8 cellular contexts compared by ENCODE assay signal in the genomic region with DNA sequence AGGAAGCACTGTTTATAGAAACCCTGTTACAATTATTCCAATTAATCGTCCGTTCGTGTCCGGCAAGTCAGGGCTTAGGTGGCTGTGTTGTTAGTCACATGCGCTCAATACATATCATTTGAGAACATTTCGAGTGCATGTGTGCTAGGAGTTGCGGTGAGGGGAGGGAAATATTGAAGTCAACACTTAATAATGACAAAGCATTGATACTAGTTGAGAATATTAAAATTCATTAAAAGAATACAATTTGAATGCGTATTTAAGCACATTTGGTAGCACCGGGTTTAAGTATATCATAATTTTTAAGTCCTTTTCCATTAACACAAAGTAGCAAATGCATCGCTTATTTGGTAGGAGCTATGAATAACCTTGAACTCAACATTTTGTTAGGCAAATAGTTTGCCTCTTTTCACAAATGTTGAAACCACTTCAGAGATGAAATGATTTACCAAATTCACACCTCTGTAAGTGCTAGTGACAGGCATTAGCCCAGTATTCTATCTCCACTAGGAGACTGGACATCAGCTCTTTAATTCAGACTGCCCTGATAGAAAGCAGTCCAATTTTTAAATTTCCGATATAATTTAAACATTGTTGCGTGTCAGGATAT. TPM values are rescaled to one million over a fixed set of nuclear protein-coding genes. Genes with fewer than 3 reads are reported as not detected.
A peak's percentile ranks its signal among the peaks of the same experiment; 100 is the strongest.
DNase-seq lines count a peak whose midpoint lies in the region; ATAC-seq and TF ChIP-seq lines count a peak whose summit lies in the region.

No MANE protein-coding gene starts in this region.

- DNase-seq in OCI-LY7 (ENCODE audit: low spot score) = peak; percentile 31
- DNase-seq in epithelial cell of prostate (ENCODE audit: low read depth, low spot score) = no peak
- no peak for DNase-seq in trophoblast cell
- DNase-seq in AG20443 (ENCODE audit: low spot score) = no peak
- DNase-seq in AG08396 (ENCODE audit: low spot score) = no peak
- DNase-seq in DMS79 treated with DMSO at 0.1 percent for 48 hours (lab: John Stamatoyannopoulos, UW) = no peak

- H4K91ac ChIP-seq in trophoblast cell (ENCODE audit: low read depth, low read length) = no peak overlapping the region

- TSS peak; percentile 86 for BruUV-seq in OCI-LY7 (replicated peaks; lab: Mats Ljungman, UMichigan)

- no peaks in the 10 kb centered on the region for H3K9me2 ChIP-seq in OCI-LY7 (ENCODE audit: insufficient read depth, low read length)

- H2BK120ac ChIP-seq in trophoblast cell (ENCODE audit: insufficient read depth, low read length, poor library complexity) = no peak overlapping the region

- no peak for TF ChIP-seq CTCF in OCI-LY7 (conservative IDR thresholded peaks at IDR 0.05; ENCODE audit: low read length)

- no peaks in the 10 kb centered on the region for H3K27me3 ChIP-seq in trophoblast cell (ENCODE audit: insufficient read depth, low read length)

- no peak overlapping the region for H3K23ac ChIP-seq in trophoblast cell (ENCODE audit: low read length)

- no peak overlapping the region for H2BK5ac ChIP-seq in trophoblast cell (ENCODE audit: low read depth, low read length, poor library complexity)

- H3K4ac ChIP-seq in trophoblast cell (ENCODE audit: low read depth, low read length) = no peak overlapping the region

- H4K8ac ChIP-seq in trophoblast cell (ENCODE audit: low read depth, low read length) = no peak overlapping the region

- H3K79me2 ChIP-seq in OCI-LY7 (ENCODE audit: insufficient read depth, low read depth, low read length) = peaks cover 61% of the 10 kb centered on the region
- H3K79me2 ChIP-seq in trophoblast cell (ENCODE audit: control insufficient read depth, insufficient read depth, low read length, poor library complexity) = peaks cover 14% of the 10 kb centered on the region

- H3K9me3 ChIP-seq in ES-I3 (ENCODE audit: control insufficient read depth, insufficient read depth, low read length) = no peaks in the 10 kb centered on the region
- H3K9me3 ChIP-seq in OCI-LY7 (ENCODE audit: low read length) = no peaks in the 10 kb centered on the region
- no peaks in the 10 kb centered on the region for H3K9me3 ChIP-seq in trophoblast cell (ENCODE audit: insufficient read depth, low read depth, low read length)

- no peak overlapping the region for H3K14ac ChIP-seq in trophoblast cell (ENCODE audit: low read length)

- POLR2A ChIA-PET in OCI-LY7 (lab: Charles Lee) = interaction anchor here (0.7 to 3.6 kb wide), 17 partner anchors 8 to 1047 kb away, joined by 3 to 20 read pairs (median 5); a partner anchor contains a TSS

- H2AK5ac ChIP-seq in trophoblast cell (ENCODE audit: low read length) = no peak overlapping the region

- no peak for ATAC-seq in HG03159 (IDR thresholded peaks at IDR 0.05; ENCODE audit: unreplicated experiment)

- peaks cover 7% of the 10 kb centered on the region for H3K36me3 ChIP-seq in ES-I3 (ENCODE audit: insufficient read depth, low read length)
- peaks cover 36% of the 10 kb centered on the region for H3K36me3 ChIP-seq in OCI-LY7 (ENCODE audit: insufficient read depth, low read length)
- H3K36me3 ChIP-seq in trophoblast cell (ENCODE audit: control insufficient read depth in 1 of 2, insufficient read depth in 2 of 2, low read length in 2 of 2) = peaks cover 0 to 3% of the 10 kb centered on the region in 2 experiments

- H3K27ac ChIP-seq in OCI-LY7 (ENCODE audit: low read depth, low read length, poor library complexity, severe bottlenecking) (peak overlapping the region; percentile 96), epithelial cell of prostate (peak overlapping the region; percentile 82), trophoblast cell (ENCODE audit: low read depth, low read length) (no peak overlapping the region)

- CTCF ChIA-PET in OCI-LY7 (lab: Charles Lee; ENCODE audit: unreplicated experiment) = interaction anchor here (0.9 to 1.4 kb wide), 2 partner anchors 245 to 253 kb away, joined by 3 to 10 read pairs; a partner anchor contains a TSS

- no peak overlapping the region for H3K18ac ChIP-seq in trophoblast cell (ENCODE audit: low read length)

- H3K9ac ChIP-seq in ES-I3 (ENCODE audit: low read depth, low read length) (peak overlapping the region; percentile 93), trophoblast cell (ENCODE audit: low read length) (peak overlapping the region; percentile 25)

- H3K4me1 ChIP-seq in ES-I3 (ENCODE audit: insufficient read depth, low read length) = peaks cover 7% of the 10 kb centered on the region; the same call in 1 of the 2 replicates
- peaks cover 34% of the 10 kb centered on the region for H3K4me1 ChIP-seq in OCI-LY7 (ENCODE audit: insufficient read depth, low read length, poor library complexity, severe bottlenecking)
- no peaks in the 10 kb centered on the region for H3K4me1 ChIP-seq in trophoblast cell (ENCODE audit: control insufficient read depth in 1 of 2, insufficient read depth in 2 of 2, low read length in 2 of 2)

- WGBS in trophoblast cell (ENCODE audit: extremely low coverage, insufficient coverage, insufficient read length) = no CpG with 5 or more reads among the region's 12 CpGs

- H3K79me1 ChIP-seq in trophoblast cell (ENCODE audit: low read length) = peaks cover 13% of the 10 kb centered on the region

- peak overlapping the region; percentile 99 for H3K4me3 ChIP-seq in OCI-LY7 (ENCODE audit: low read depth, low read length, poor library complexity, severe bottlenecking)
- peak overlapping the region; percentile 79 for H3K4me3 ChIP-seq in trophoblast cell (ENCODE audit: low read depth, low read length)

- peaks cover 30% of the 10 kb centered on the region for H4K20me1 ChIP-seq in OCI-LY7 (ENCODE audit: insufficient read depth, low read length)

- H3K4me2 ChIP-seq in OCI-LY7 (ENCODE audit: low read length) = peak overlapping the region; percentile 92
- peak overlapping the region; percentile 70 for H3K4me2 ChIP-seq in trophoblast cell (ENCODE audit: low read length)

- H2BK12ac ChIP-seq in trophoblast cell (ENCODE audit: low read length) = no peak overlapping the region

- H2AFZ ChIP-seq in OCI-LY7 (ENCODE audit: low read length) = peak overlapping the region; percentile 95
- H2AFZ ChIP-seq in trophoblast cell (ENCODE audit: insufficient read depth, low read length, poor library complexity) = peak overlapping the region; percentile 92

- H4K12ac ChIP-seq in trophoblast cell (ENCODE audit: low read depth, low read length) = no peak overlapping the region

- intact Hi-C loops in OCI-LY7 (cut with micrococcal nuclease; ENCODE audit: unreplicated experiment) = loop anchor here (2.0 to 10.0 kb wide), 9 partner anchors 70 to 1156 kb away; a partner anchor contains a TSS

RNA-seq across cellular contexts. Expression of a gene that starts 1.1 kb away (rescaled TPM):
- total RNA-seq in OCI-LY7 (2014; rRNA removed; shearing (Covaris generic)) = 270 and 443 TPM in 2 replicates
- 369 and 410 TPM in 2 replicates for total RNA-seq in OCI-LY7 (2022)
- polyA plus RNA-seq in trophoblast cell (2013) = 248 and 260 TPM in 2 replicates
